9 cellular contexts compared by ENCODE assay signal in the genomic region with DNA sequence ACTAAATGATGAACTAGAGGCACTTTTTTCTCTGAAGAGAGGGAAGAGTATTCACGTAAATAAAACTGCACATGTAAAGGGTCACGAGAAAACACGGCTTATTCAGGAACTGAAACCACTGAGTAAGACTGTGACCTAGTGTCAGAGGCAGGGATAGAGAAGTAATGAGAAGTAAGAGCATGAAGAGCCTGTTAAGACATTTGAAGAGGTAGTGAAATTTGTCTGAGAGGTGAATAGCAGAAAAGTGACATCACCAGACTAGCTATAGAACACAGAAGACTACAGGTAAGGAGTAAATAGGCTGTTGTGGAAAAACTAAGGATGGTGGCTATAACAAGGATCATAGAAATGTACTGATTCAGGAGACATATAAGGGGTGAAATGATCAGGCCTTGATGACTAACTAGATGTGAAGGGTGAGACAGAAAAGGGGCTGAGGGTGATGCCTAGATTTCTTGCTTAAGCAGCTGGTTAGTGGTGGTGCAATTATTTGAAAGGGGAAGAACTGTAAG.
DNase-seq lines count a peak whose midpoint lies in the region; ATAC-seq lines count a peak whose summit lies in the region.
"Had no signal": no experiment of that assay in that cellular context is flagged by ENCODE, and none has a peak within 500 bp of the region (broad histone marks: within the 10 kb centered on the region; RNA-seq: fewer than 3 reads in every experiment).

No MANE protein-coding gene starts in this region.

- H3K27ac Mint-ChIP-seq in activated CD4-positive, alpha-beta T cell treated with anti-CD3 and anti-CD28 coated beads for 36 hours, result peak overlapping the region; percentile 63
- peak overlapping the region; percentile 48 for H3K27ac Mint-ChIP-seq in stimulated activated memory B cell treated with anti-CD40 and anti-IgM and Interleukin-4, amounts not matched to agents 10 μg/mL and 1 μg/mL and 100 μg/mL, for 72 hours

- no peaks in the 10 kb centered on the region for H3K9me3 Mint-ChIP-seq in activated CD4-positive, alpha-beta T cell treated with anti-CD3 and anti-CD28 coated beads for 36 hours (ENCODE audit: low read depth)
- no peaks in the 10 kb centered on the region for H3K9me3 Mint-ChIP-seq in stimulated activated memory B cell treated with anti-CD40 and anti-IgM and Interleukin-4, amounts not matched to agents 10 μg/mL and 1 μg/mL and 100 μg/mL, for 72 hours

- H3K36me3 Mint-ChIP-seq in activated CD4-positive, alpha-beta T cell treated with anti-CD3 and anti-CD28 coated beads for 36 hours (ENCODE audit: low read depth), result peaks cover 43% of the 10 kb centered on the region
- peaks cover 34% of the 10 kb centered on the region for H3K36me3 Mint-ChIP-seq in stimulated activated memory B cell treated with anti-CD40 and anti-IgM and Interleukin-4, amounts not matched to agents 10 μg/mL and 1 μg/mL and 100 μg/mL, for 72 hours

- peak; percentile 5 for DNase-seq in activated CD4-positive, alpha-beta T cell treated with anti-CD3 and anti-CD28 coated beads for 36 hours
- no peak for DNase-seq in activated CD4-positive, alpha-beta T cell treated with anti-CD3 and anti-CD28 coated beads, Interleukin-2, amount 50 U/mL, for 48 hours
- DNase-seq in SK-MEL-5 (ENCODE audit: low read depth, low spot score), result peak; percentile 71
- DNase-seq in NCI-H510A treated with DMSO at 0.1 percent for 48 hours (lab: John Stamatoyannopoulos, UW), result no peak
- DNase-seq in NCI-H146 (lab: John Stamatoyannopoulos, UW), result no peak
- no peak for DNase-seq in effector CD8-positive, alpha-beta T cell (lab: John Stamatoyannopoulos, UW)

- peak; percentile 97 for ATAC-seq in activated CD4-positive, alpha-beta T cell treated with anti-CD3 and anti-CD28 coated beads for 36 hours
- ATAC-seq in HG02970 (IDR thresholded peaks at IDR 0.05; ENCODE audit: low FRiP score, unreplicated experiment), result peak; percentile 97
- peak; percentile 100 for ATAC-seq in stimulated activated memory B cell treated with anti-CD40 and anti-IgM and Interleukin-4, amounts not matched to agents 10 μg/mL and 1 μg/mL and 100 μg/mL, for 72 hours
- ATAC-seq: A549 had no signal

- H3K4me3 Mint-ChIP-seq in activated CD4-positive, alpha-beta T cell treated with anti-CD3 and anti-CD28 coated beads for 36 hours, result no peak overlapping the region
- H3K4me3 Mint-ChIP-seq in stimulated activated memory B cell treated with anti-CD40 and anti-IgM and Interleukin-4, amounts not matched to agents 10 μg/mL and 1 μg/mL and 100 μg/mL, for 72 hours, result peak overlapping the region; percentile 3

- CTCF ChIA-PET in activated CD4-positive, alpha-beta T cell treated with anti-CD3 and anti-CD28 coated beads for 36 hours (lab: Charles Lee), result no interaction called here

- no peaks in the 10 kb centered on the region for H3K27me3 Mint-ChIP-seq in activated CD4-positive, alpha-beta T cell treated with anti-CD3 and anti-CD28 coated beads for 36 hours
- no peaks in the 10 kb centered on the region for H3K27me3 Mint-ChIP-seq in stimulated activated memory B cell treated with anti-CD40 and anti-IgM and Interleukin-4, amounts not matched to agents 10 μg/mL and 1 μg/mL and 100 μg/mL, for 72 hours

- in situ Hi-C loops in SK-MEL-5 (cut with HindIII; ENCODE audit: low pct_unique_long_range_greater_than_20kb, low sequenced_read_pairs), result no loop called here

- intact Hi-C loops in activated CD4-positive, alpha-beta T cell treated with anti-CD3 and anti-CD28 coated beads for 36 hours (cut with DNase I, micrococcal nuclease), result loop anchor here in 1 of 2 experiments (5.0 kb wide), 1 partner anchor 76 kb away; the partner anchor contains the start of gene REV3L

- H3K4me1 Mint-ChIP-seq in activated CD4-positive, alpha-beta T cell treated with anti-CD3 and anti-CD28 coated beads for 36 hours, result peaks cover 19% of the 10 kb centered on the region
- H3K4me1 Mint-ChIP-seq in stimulated activated memory B cell treated with anti-CD40 and anti-IgM and Interleukin-4, amounts not matched to agents 10 μg/mL and 1 μg/mL and 100 μg/mL, for 72 hours, result peaks cover 32% of the 10 kb centered on the region

- POLR2A ChIA-PET in activated CD4-positive, alpha-beta T cell treated with anti-CD3 and anti-CD28 coated beads for 36 hours (lab: Charles Lee), result no interaction called here

Comparison
In these comparisons a context has a peak if more than half of its experiments do, and no peak if none do; other contexts are left out.
1. DNase-seq: peak in activated CD4-positive, alpha-beta T cell treated with anti-CD3 and anti-CD28 coated beads for 36 hours (single experiment) and SK-MEL-5 (single experiment); none in activated CD4-positive, alpha-beta T cell treated with anti-CD3 and anti-CD28 coated beads, Interleukin-2, amount 50 U/mL, for 48 hours (0 of 2), NCI-H510A treated with DMSO at 0.1 percent for 48 hours (single experiment), NCI-H146 (single experiment) and effector CD8-positive, alpha-beta T cell (single experiment).
2. Peak in every context shown above with its lines, with median percentiles within 50 percentile points of each other: ATAC-seq.